In genomic region chr18:77872166-77872565, GRCh38 we compare ENCODE assay signal across 5 cellular contexts.
"Had no signal": no experiment of that assay in that cellular context is flagged by ENCODE, and none has a peak within 500 bp of the region (broad histone marks: within the 10 kb centered on the region; RNA-seq: fewer than 3 reads in every experiment).

No MANE protein-coding gene starts in this region.

- H3K4me3 ChIP-seq: K562 had no signal

- H3K27ac Mint-ChIP-seq: IgD-negative memory B cell had no signal

- H3K4me1 Mint-ChIP-seq: IgD-negative memory B cell had no signal

- H3K4me3 Mint-ChIP-seq: IgD-negative memory B cell had no signal

- H3K27ac ChIP-seq: HL-60 had no signal

- DNase-seq: IMR-90, KBM-7 had no signal
